In genomic region chr2:138435701-138436100, GRCh38 we compare ENCODE assay signal across 23 cellular contexts.
"Had no signal": no experiment of that assay in that cellular context is flagged by ENCODE, and none has a peak within 500 bp of the region (broad histone marks: within the 10 kb centered on the region; RNA-seq: fewer than 3 reads in every experiment).

No MANE protein-coding gene starts in this region.

- H3K36me3 ChIP-seq: colonic mucosa, esophagus squamous epithelium, gastrocnemius medialis, heart right ventricle, left lung, lower lobe of right lung had no signal

- DNase-seq: colonic mucosa; cortex of kidney; effector CD8-positive, alpha-beta T cell; effector memory CD8-positive, alpha-beta T cell; endodermal cell; erythroblast; esophagus squamous epithelium; foreskin fibroblast; foreskin melanocyte; gastrocnemius medialis; glutamatergic neuron; head of caudate nucleus; heart right ventricle; hippocampal formation; left cardiac atrium; left lung; left ventricle myocardium superior; lower lobe of right lung; mesenchymal stem cell; midbrain had no signal

- H3K27me3 Mint-ChIP-seq: dendritic cell treated with granulocyte-macrophage colony-stimulating factor and Interleukin-4, amounts not matched to agents 40 ng/mL and 50 ng/mL, for 4 days; effector memory CD8-positive, alpha-beta T cell had no signal

- H3K27me3 ChIP-seq: colonic mucosa, esophagus squamous epithelium, gastrocnemius medialis, heart right ventricle, left lung had no signal

- H3K9me3 Mint-ChIP-seq: dendritic cell treated with granulocyte-macrophage colony-stimulating factor and Interleukin-4, amounts not matched to agents 40 ng/mL and 50 ng/mL, for 4 days; effector memory CD8-positive, alpha-beta T cell; endodermal cell had no signal

- H3K27ac Mint-ChIP-seq: dendritic cell treated with granulocyte-macrophage colony-stimulating factor and Interleukin-4, amounts not matched to agents 40 ng/mL and 50 ng/mL, for 4 days; effector memory CD8-positive, alpha-beta T cell; endodermal cell had no signal

- H3K4me1 ChIP-seq: colonic mucosa, gastrocnemius medialis, left lung, lower lobe of right lung had no signal

- ATAC-seq: effector memory CD8-positive, alpha-beta T cell; esophagus mucosa; gastrocnemius medialis; heart right ventricle; left cardiac atrium; left lung; left ventricle myocardium superior; lower lobe of right lung had no signal

- H3K4me3 Mint-ChIP-seq: dendritic cell treated with granulocyte-macrophage colony-stimulating factor and Interleukin-4, amounts not matched to agents 40 ng/mL and 50 ng/mL, for 4 days; effector memory CD8-positive, alpha-beta T cell; endodermal cell had no signal

- H3K9me3 ChIP-seq: colonic mucosa, esophagus squamous epithelium, gastrocnemius medialis, heart right ventricle, left lung, lower lobe of right lung had no signal

- H3K27ac ChIP-seq: colonic mucosa, epithelial cell of prostate, esophagus squamous epithelium, gastrocnemius medialis, heart right ventricle, left lung, lower lobe of right lung had no signal

- H3K4me3 ChIP-seq: colonic mucosa, esophagus squamous epithelium, gastrocnemius medialis, heart right ventricle, left lung, lower lobe of right lung had no signal
